In the genomic region with DNA sequence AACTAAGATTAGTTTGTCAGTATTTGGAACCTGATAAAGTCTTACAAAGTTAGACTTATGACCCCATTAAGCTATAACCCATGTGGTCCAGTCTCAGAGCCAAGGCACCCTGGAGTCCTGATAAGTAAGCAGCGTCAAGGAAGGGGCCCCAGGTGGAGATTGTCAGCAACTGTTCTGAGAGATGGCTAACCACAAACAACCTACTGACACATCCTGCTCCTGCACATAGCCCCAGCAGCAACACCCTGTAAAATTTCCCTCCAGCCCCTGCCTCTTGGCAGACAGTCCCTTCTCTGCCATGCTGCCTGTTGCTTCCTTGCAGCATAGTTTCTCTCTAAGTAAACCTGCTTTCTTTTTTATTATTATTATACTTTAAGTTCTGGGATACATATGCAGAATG, we compare ENCODE assay signal across 15 cellular contexts.
DNase-seq lines count a peak whose midpoint lies in the region; ATAC-seq and TF ChIP-seq lines count a peak whose summit lies in the region.
"Had no signal": no experiment of that assay in that cellular context is flagged by ENCODE, and none has a peak within 500 bp of the region (broad histone marks: within the 10 kb centered on the region; RNA-seq: fewer than 3 reads in every experiment).

No MANE protein-coding gene starts in this region.

- no peak overlapping the region for H3K4me3 Mint-ChIP-seq in activated CD8-positive, alpha-beta memory T cell treated with anti-CD3 and anti-CD28 coated beads, Interleukin-2, amount 10 ng/mL, durations not matched to agents 7 days and 5 days
- no peak overlapping the region for H3K4me3 Mint-ChIP-seq in natural killer cell
- H3K4me3 Mint-ChIP-seq: neural progenitor cell had no signal

- peak; percentile 61 for DNase-seq in activated CD8-positive, alpha-beta memory T cell treated with anti-CD3 and anti-CD28 coated beads, Interleukin-2, amount 10 ng/mL, durations not matched to agents 7 days and 5 days
- no peak for DNase-seq in activated CD8-positive, alpha-beta memory T cell treated with anti-CD3 and anti-CD28 coated beads for 24 hours
- peak; percentile 7 for DNase-seq in RPMI8226
- DNase-seq in natural killer cell, result no peak
- no peak for DNase-seq in SW480 (ENCODE audit: low spot score)
- no peak for DNase-seq in NCI-H1105 (lab: John Stamatoyannopoulos, UW)
- DNase-seq in globus pallidus (ENCODE audit: low spot score), result no peak
- DNase-seq: Caco-2, colonic mucosa, lower lobe of right lung, upper lobe of left lung had no signal

- no peaks in the 10 kb centered on the region for H3K36me3 Mint-ChIP-seq in activated CD8-positive, alpha-beta memory T cell treated with anti-CD3 and anti-CD28 coated beads, Interleukin-2, amount 10 ng/mL, durations not matched to agents 7 days and 5 days
- H3K36me3 Mint-ChIP-seq in natural killer cell, result no peaks in the 10 kb centered on the region
- H3K36me3 Mint-ChIP-seq: neural progenitor cell had no signal

- intact Hi-C loops in natural killer cell (cut with micrococcal nuclease), result no loop called here

- peak; percentile 83 for ATAC-seq in activated CD8-positive, alpha-beta memory T cell treated with anti-CD3 and anti-CD28 coated beads, Interleukin-2, amount 10 ng/mL, durations not matched to agents 7 days and 5 days
- ATAC-seq in GM21786 (IDR thresholded peaks at IDR 0.05; ENCODE audit: unreplicated experiment) (peak; percentile 97), natural killer cell (peak in 2 of 3 donors; percentile 35 to 70)
- ATAC-seq: A549, lower lobe of right lung, SK-N-SH treated with all-trans-retinoic acid at 6 μM for 48 hours had no signal

- peaks cover 19% of the 10 kb centered on the region for H3K4me1 Mint-ChIP-seq in activated CD8-positive, alpha-beta memory T cell treated with anti-CD3 and anti-CD28 coated beads, Interleukin-2, amount 10 ng/mL, durations not matched to agents 7 days and 5 days
- H3K4me1 Mint-ChIP-seq in natural killer cell, result peaks cover 0 to 9% of the 10 kb centered on the region in 2 donors
- H3K4me1 Mint-ChIP-seq: neural progenitor cell had no signal

- H3K9me3 Mint-ChIP-seq in activated CD8-positive, alpha-beta memory T cell treated with anti-CD3 and anti-CD28 coated beads, Interleukin-2, amount 10 ng/mL, durations not matched to agents 7 days and 5 days (ENCODE audit: low read depth), result no peaks in the 10 kb centered on the region
- no peaks in the 10 kb centered on the region for H3K9me3 Mint-ChIP-seq in natural killer cell
- H3K9me3 Mint-ChIP-seq: neural progenitor cell had no signal

- no peak for TF ChIP-seq CTCF in natural killer cell (IDR thresholded peaks at IDR 0.05)

- CTCF ChIA-PET in activated CD8-positive, alpha-beta memory T cell treated with anti-CD3 and anti-CD28 coated beads, Interleukin-2, amount 10 ng/mL, durations not matched to agents 7 days and 5 days (lab: Charles Lee), result no interaction called here

- no peaks in the 10 kb centered on the region for H3K27me3 Mint-ChIP-seq in activated CD8-positive, alpha-beta memory T cell treated with anti-CD3 and anti-CD28 coated beads, Interleukin-2, amount 10 ng/mL, durations not matched to agents 7 days and 5 days
- H3K27me3 Mint-ChIP-seq in natural killer cell (ENCODE audit: low read depth in 2 of 2), result peaks cover 0 to 2% of the 10 kb centered on the region in 2 donors

- H3K27ac Mint-ChIP-seq in activated CD8-positive, alpha-beta memory T cell treated with anti-CD3 and anti-CD28 coated beads, Interleukin-2, amount 10 ng/mL, durations not matched to agents 7 days and 5 days, result no peak overlapping the region
- H3K27ac Mint-ChIP-seq in natural killer cell, result no peak overlapping the region
- H3K27ac Mint-ChIP-seq: neural progenitor cell had no signal

Comparison
In these comparisons a context has a peak if more than half of its experiments do, and no peak if none do; other contexts are left out.
1. DNase-seq: peak in activated CD8-positive, alpha-beta memory T cell treated with anti-CD3 and anti-CD28 coated beads, Interleukin-2, amount 10 ng/mL, durations not matched to agents 7 days and 5 days (single experiment) and RPMI8226 (single experiment); none in activated CD8-positive, alpha-beta memory T cell treated with anti-CD3 and anti-CD28 coated beads for 24 hours (single experiment), natural killer cell (single experiment), SW480 (single experiment), NCI-H1105 (single experiment) and globus pallidus (single experiment).
2. Peak in every context shown above with its lines, with median percentiles within 50 percentile points of each other: ATAC-seq.